21 cellular contexts compared by ENCODE assay signal in the genomic region with DNA sequence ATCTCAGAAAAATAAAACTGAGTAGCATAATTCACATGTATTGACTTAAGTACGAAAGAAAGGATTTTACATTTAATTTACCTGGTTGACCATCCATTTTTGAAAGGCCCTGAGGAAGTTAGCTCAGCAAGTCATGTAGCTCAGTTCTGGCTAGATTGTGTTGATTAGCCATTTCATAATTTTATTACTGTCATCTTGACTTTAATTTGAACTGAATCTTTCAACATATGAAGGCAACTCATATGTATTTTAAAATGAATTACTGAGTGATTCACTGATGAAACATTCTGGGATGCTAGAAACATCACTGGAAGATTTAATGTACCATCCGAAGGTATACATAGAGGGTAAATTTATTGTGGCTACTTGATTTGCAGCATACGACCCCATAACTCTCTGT.
"Had no signal": no experiment of that assay in that cellular context is flagged by ENCODE, and none has a peak within 500 bp of the region (broad histone marks: within the 10 kb centered on the region; RNA-seq: fewer than 3 reads in every experiment).

No MANE protein-coding gene starts in this region.

- H3K4me1 Mint-ChIP-seq: T-cell had no signal

- H3K9me3 Mint-ChIP-seq: T-helper 1 cell treated with Interleukin-12 subunit alpha and Interleukin-12 subunit beta and Interleukin-4 antibody, amounts not matched to agents 30 μg/mL and 1 μg/mL, for 36 hours had no signal

- H3K27me3 ChIP-seq: MG63 had no signal

- DNase-seq: Karpas-422; KG1; MG63; NCI-H1092; NCI-H1417 treated with DMSO at 0.1 percent for 48 hours; NCI-H146; NCI-H1694 treated with DMSO at 0.1 percent for 48 hours; NCI-H1930; NCI-H2081; NCI-H2107; NCI-H226; NCI-H446 treated with DMSO at 0.1 percent for 48 hours; NCI-H510A treated with DMSO at 0.1 percent for 48 hours; NCI-H526; NCI-H748 treated with DMSO at 0.1 percent for 48 hours; NK-92 treated with Interleukin-12 subunit alpha and Interleukin-12 subunit beta, amount 100 ng/mL, for 24 hours; SHP77; SW 1271; T-cell had no signal

- H3K27ac ChIP-seq: RWPE1 had no signal

- H3K4me3 Mint-ChIP-seq: T-cell; T-helper 1 cell treated with Interleukin-12 subunit alpha and Interleukin-12 subunit beta and Interleukin-4 antibody, amounts not matched to agents 30 μg/mL and 1 μg/mL, for 36 hours had no signal

- H3K36me3 Mint-ChIP-seq: T-cell had no signal

- H3K27me3 Mint-ChIP-seq: T-cell had no signal

- H3K4me3 ChIP-seq: MG63 had no signal

- H3K36me3 ChIP-seq: MG63 had no signal

- H3K27ac Mint-ChIP-seq: T-cell; T-helper 1 cell treated with Interleukin-12 subunit alpha and Interleukin-12 subunit beta and Interleukin-4 antibody, amounts not matched to agents 30 μg/mL and 1 μg/mL, for 36 hours had no signal

- ATAC-seq: T-cell had no signal
